30 cellular contexts compared by ENCODE assay signal in the genomic region with DNA sequence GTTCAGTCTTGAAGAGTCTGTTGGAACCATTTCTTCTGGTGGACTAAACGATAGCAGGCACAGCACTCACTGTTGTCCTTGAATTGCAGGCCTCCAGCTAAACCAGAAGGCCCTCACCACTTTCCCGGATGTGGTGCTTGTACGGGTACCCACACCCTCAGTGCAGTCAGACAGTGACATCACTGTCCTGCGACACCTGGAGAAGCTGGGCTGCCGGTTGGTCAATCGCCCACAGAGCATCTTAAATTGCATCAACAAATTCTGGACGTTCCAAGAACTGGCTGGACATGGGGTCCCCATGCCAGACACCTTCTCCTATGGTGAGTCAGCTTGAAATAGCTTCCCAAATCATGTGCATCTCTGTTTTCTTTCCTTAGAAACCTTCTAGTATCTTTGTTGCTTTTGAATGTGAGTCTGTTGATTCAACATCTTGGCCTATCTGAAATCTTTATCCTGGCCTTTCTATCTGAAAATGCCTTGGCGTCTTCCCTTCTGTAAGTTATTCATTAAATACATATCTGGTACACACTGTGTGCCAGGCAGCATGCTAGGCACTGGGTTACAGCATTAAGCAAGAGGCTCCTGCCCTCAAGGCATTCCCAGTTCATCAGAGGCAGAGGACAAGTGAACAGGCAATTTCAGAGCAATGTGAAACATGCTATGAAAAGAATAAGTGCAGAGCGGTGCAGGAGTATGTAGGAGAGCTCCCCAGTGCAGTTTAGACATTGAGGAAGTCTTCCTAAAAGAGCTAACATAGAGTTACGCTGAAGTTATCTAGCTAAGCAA. TPM values are rescaled to one million over a fixed set of nuclear protein-coding genes. Genes with fewer than 3 reads are reported as not detected.
"Had no signal": no experiment of that assay in that cellular context is flagged by ENCODE, and none has a peak within 500 bp of the region (broad histone marks: within the 10 kb centered on the region; RNA-seq: fewer than 3 reads in every experiment).

No MANE protein-coding gene starts in this region.

- H3K4me3 Mint-ChIP-seq: dendritic cell treated with granulocyte-macrophage colony-stimulating factor and Interleukin-4, amounts not matched to agents 40 ng/mL and 50 ng/mL, for 4 days; effector memory CD8-positive, alpha-beta T cell; endodermal cell; mesothelial cell of epicardium; naive thymus-derived CD8-positive, alpha-beta T cell had no signal

- H3K36me3 Mint-ChIP-seq: mesothelial cell of epicardium; naive B cell; naive thymus-derived CD8-positive, alpha-beta T cell had no signal

- H3K27me3 Mint-ChIP-seq: dendritic cell treated with granulocyte-macrophage colony-stimulating factor and Interleukin-4, amounts not matched to agents 40 ng/mL and 50 ng/mL, for 4 days; effector memory CD8-positive, alpha-beta T cell had no signal

- H3K4me3 ChIP-seq: esophagus squamous epithelium, gastrocnemius medialis, heart right ventricle, left lung, lower lobe of right lung, mucosa of descending colon had no signal

- DNase-seq: cortex of kidney; effector CD8-positive, alpha-beta T cell; effector memory CD8-positive, alpha-beta T cell; endodermal cell; erythroblast; esophagus squamous epithelium; foreskin fibroblast; foreskin melanocyte; gastrocnemius medialis; glutamatergic neuron; head of caudate nucleus; heart right ventricle; hippocampal formation; left cardiac atrium; left lung; left ventricle myocardium superior; lower lobe of right lung; mesenchymal stem cell; mucosa of descending colon; naive B cell; naive thymus-derived CD8-positive, alpha-beta T cell had no signal

- ATAC-seq: effector memory CD8-positive, alpha-beta T cell; esophagus mucosa; gastrocnemius medialis; heart right ventricle; left cardiac atrium; left lung; left ventricle myocardium superior; lower lobe of right lung; mucosa of descending colon; naive thymus-derived CD8-positive, alpha-beta T cell had no signal

- H3K9me3 ChIP-seq: esophagus squamous epithelium, gastrocnemius medialis, heart right ventricle, left lung, lower lobe of right lung, mucosa of descending colon had no signal

- FAIRE-seq: endometrium, islet of Langerhans, keratinocyte had no signal

- H3K4me1 Mint-ChIP-seq: endodermal cell; mesothelial cell of epicardium; naive B cell; naive thymus-derived CD8-positive, alpha-beta T cell had no signal

- H3K27ac ChIP-seq: epithelial cell of prostate, esophagus squamous epithelium, gastrocnemius medialis, heart right ventricle, left lung, lower lobe of right lung had no signal

- H3K27ac Mint-ChIP-seq: dendritic cell treated with granulocyte-macrophage colony-stimulating factor and Interleukin-4, amounts not matched to agents 40 ng/mL and 50 ng/mL, for 4 days; effector memory CD8-positive, alpha-beta T cell; endodermal cell; mesothelial cell of epicardium; naive B cell; naive thymus-derived CD8-positive, alpha-beta T cell had no signal

- H3K4me1 ChIP-seq: gastrocnemius medialis, heart right ventricle, left lung, lower lobe of right lung had no signal

- H3K27me3 ChIP-seq: esophagus squamous epithelium, gastrocnemius medialis, heart right ventricle, left lung had no signal

- H3K36me3 ChIP-seq: esophagus squamous epithelium, gastrocnemius medialis, heart right ventricle, left lung, lower lobe of right lung had no signal

RNA-seq across cellular contexts. Expression of a gene that starts 18.9 kb away (rescaled TPM):
- total RNA-seq: glomerular endothelial cell, myocyte had no signal
- polyA plus RNA-seq: keratinocyte had no signal

RNA-seq across cellular contexts. Expression of a gene that starts 56.3 kb away (rescaled TPM):
- total RNA-seq: glomerular endothelial cell, myocyte had no signal
